Comparison of ENCODE assay signal across 23 cellular contexts in the genomic region with DNA sequence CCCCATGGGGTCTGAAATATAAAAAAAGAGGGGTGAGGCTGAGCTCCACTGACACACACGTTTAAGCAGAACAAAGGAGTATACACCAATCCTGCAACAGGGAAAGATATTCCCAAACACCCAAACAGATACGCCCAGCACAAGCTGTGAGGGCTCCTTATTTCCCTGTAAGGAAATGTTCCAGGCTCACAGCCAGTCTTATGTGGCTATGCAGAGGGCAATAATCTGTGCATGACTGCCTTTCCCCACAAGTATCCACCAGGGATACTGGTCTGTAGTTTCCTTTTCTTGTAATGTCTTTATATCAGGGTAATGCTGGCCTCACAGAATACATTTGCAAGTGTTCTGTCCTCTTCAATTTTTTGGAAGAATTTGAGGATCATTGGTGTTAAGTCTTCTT.
"Had no signal": no experiment of that assay in that cellular context is flagged by ENCODE, and none has a peak within 500 bp of the region (broad histone marks: within the 10 kb centered on the region; RNA-seq: fewer than 3 reads in every experiment).

No MANE protein-coding gene starts in this region.

- H3K4me3 Mint-ChIP-seq: activated naive CD4-positive, alpha-beta T cell treated with anti-CD3 and anti-CD28 coated beads, Interleukin-2, amount 50 U/mL, for 24 hours; nephron; stimulated activated naive CD8-positive, alpha-beta T cell treated with anti-CD3 and anti-CD28 coated beads, Interleukin-15, Interleukin-2, amounts not matched to agents 100 ng/mL and 50 ng/mL, for 24 hours had no signal

- H3K9me3 ChIP-seq: adrenal gland, body of pancreas, esophagus squamous epithelium, vagina had no signal

- H3K4me1 ChIP-seq: adrenal gland, body of pancreas, esophagus squamous epithelium, vagina had no signal

- H3K4me1 Mint-ChIP-seq: activated naive CD4-positive, alpha-beta T cell treated with anti-CD3 and anti-CD28 coated beads, Interleukin-2, amount 50 U/mL, for 24 hours; nephron had no signal

- H3K4me3 ChIP-seq: adrenal gland, body of pancreas, esophagus squamous epithelium, hepatocyte, lung, vagina had no signal

- H3K27ac Mint-ChIP-seq: activated naive CD4-positive, alpha-beta T cell treated with anti-CD3 and anti-CD28 coated beads, Interleukin-2, amount 50 U/mL, for 24 hours; nephron; stimulated activated naive CD8-positive, alpha-beta T cell treated with anti-CD3 and anti-CD28 coated beads, Interleukin-15, Interleukin-2, amounts not matched to agents 100 ng/mL and 50 ng/mL, for 24 hours had no signal

- DNase-seq: activated CD4-positive, alpha-beta T cell treated with anti-CD3 and anti-CD28 coated beads, Interleukin-2, amount 50 U/mL, for 1 hour; activated gamma-delta T cell; adrenal gland; body of pancreas; dermis blood vessel endothelial cell; effector memory CD4-positive, alpha-beta T cell; esophagus squamous epithelium; foreskin fibroblast; nucleus accumbens; posterior cingulate gyrus; retina; stimulated activated CD4-positive, alpha-beta T cell treated with anti-CD3 and anti-CD28 coated beads, Interleukin-12 subunit alpha, Interleukin-12 subunit beta, amount 100 ng/mL, for 4 hours; stimulated activated CD4-positive, alpha-beta T cell treated with anti-CD3 and anti-CD28 coated beads, Interleukin-2, amount 100 ng/mL, for 24 hours; T1000; trophoblast cell had no signal

- ATAC-seq: activated CD4-positive, CD25-positive, alpha-beta regulatory T cell treated with anti-CD3 and anti-CD28 coated beads, Interleukin-2, amount 50 U/mL, for 24 hours; body of pancreas; left lobe of liver had no signal

- H3K36me3 ChIP-seq: adrenal gland, esophagus squamous epithelium, vagina had no signal

- H3K9me3 Mint-ChIP-seq: stimulated activated naive CD8-positive, alpha-beta T cell treated with anti-CD3 and anti-CD28 coated beads, Interleukin-15, Interleukin-2, amounts not matched to agents 100 ng/mL and 50 ng/mL, for 24 hours had no signal
